In genomic region chr16:72990571-72990970, GRCh38 we compare ENCODE assay signal across 9 cellular contexts. TPM values are rescaled to one million over a fixed set of nuclear protein-coding genes. Genes with fewer than 3 reads are reported as not detected.
DNase-seq lines count a peak whose midpoint lies in the region; ATAC-seq and TF ChIP-seq lines count a peak whose summit lies in the region.
"Had no signal": no experiment of that assay in that cellular context is flagged by ENCODE, and none has a peak within 500 bp of the region (broad histone marks: within the 10 kb centered on the region; RNA-seq: fewer than 3 reads in every experiment).

No MANE protein-coding gene starts in this region.

- H3K9ac ChIP-seq in mesenchymal stem cell (ENCODE audit: low read length), result peak overlapping the region; percentile 81
- peak overlapping the region in 2 of 5 donors; percentile 2 to 53 for H3K9ac ChIP-seq in subcutaneous abdominal adipose tissue (ENCODE audit: low read length in 5 of 5)

- no peak for ATAC-seq in GM18498 (IDR thresholded peaks at IDR 0.05; ENCODE audit: unreplicated experiment)

- H3K27me3 ChIP-seq in mesenchymal stem cell (ENCODE audit: control insufficient read depth in 1 of 2, insufficient read depth in 1 of 2, low read length in 2 of 2) (no peaks in the 10 kb centered on the region), subcutaneous abdominal adipose tissue (ENCODE audit: control insufficient read depth in 5 of 5, insufficient read depth in 4 of 5, low read length in 5 of 5) (no peaks in the 10 kb centered on the region)

- no peak overlapping the region for H2BK15ac ChIP-seq in mesenchymal stem cell (ENCODE audit: low read depth, poor library complexity, severe bottlenecking)

- H3K4me1 Mint-ChIP-seq in brain, result peaks cover 100% of the 10 kb centered on the region

- H3K4me1 ChIP-seq in HEK293 (ENCODE audit: control insufficient read depth, insufficient read depth, low read length), result peaks cover 17% of the 10 kb centered on the region
- peaks cover 9% of the 10 kb centered on the region for H3K4me1 ChIP-seq in mesenchymal stem cell (ENCODE audit: control insufficient read depth, insufficient read depth, low read depth, low read length)
- peaks cover 3 to 60% (median 40%) of the 10 kb centered on the region in 5 donors for H3K4me1 ChIP-seq in subcutaneous abdominal adipose tissue (ENCODE audit: control insufficient read depth in 5 of 5, insufficient read depth in 5 of 5, low read length in 5 of 5)

- no peaks in the 10 kb centered on the region for H3K27me3 Mint-ChIP-seq in brain

- H3K4me3 Mint-ChIP-seq in brain, result peak overlapping the region in 1 of 5 experiments; percentile 40

- no peak for DNase-seq in mesenchymal stem cell
- no peak for DNase-seq in kidney glomerular epithelial cell (lab: John Stamatoyannopoulos, UW)
- DNase-seq in NCI-H2107 (lab: John Stamatoyannopoulos, UW), result no peak
- no peak for DNase-seq in HK-2 (ENCODE audit: unreplicated experiment)
- DNase-seq: NCI-H1930 had no signal

- no peaks in the 10 kb centered on the region for H3K36me3 ChIP-seq in HEK293 (ENCODE audit: control insufficient read depth in 2 of 2, insufficient read depth in 1 of 2, low read length in 2 of 2)
- no peaks in the 10 kb centered on the region for H3K36me3 ChIP-seq in mesenchymal stem cell (ENCODE audit: control insufficient read depth in 1 of 2, insufficient read depth in 2 of 2, low read depth in 1 of 2, low read length in 2 of 2)
- no peaks in the 10 kb centered on the region for H3K36me3 ChIP-seq in subcutaneous abdominal adipose tissue (ENCODE audit: control insufficient read depth in 5 of 5, insufficient read depth in 5 of 5, low read length in 5 of 5)

- no peak overlapping the region for H3K14ac ChIP-seq in mesenchymal stem cell (ENCODE audit: low read length in 2 of 2)

- H2BK5ac ChIP-seq in mesenchymal stem cell (ENCODE audit: low read depth, low read length, poor library complexity, severe bottlenecking), result no peak overlapping the region

- CTCF ChIA-PET in HEK293 (lab: Yijun Ruan, JAX), result interaction anchor here (1.0 to 1.1 kb wide), 2 partner anchors 11 to 157 kb away, joined by 3 read pairs; no protein-coding TSS in a partner anchor

- H3K4me2 ChIP-seq in mesenchymal stem cell (ENCODE audit: low read length, poor library complexity, severe bottlenecking), result no peak overlapping the region

- no peak overlapping the region for H4K91ac ChIP-seq in mesenchymal stem cell (ENCODE audit: low read length)

- H3K4me3 ChIP-seq in HEK293 (ENCODE audit: low read depth, low read length) (no peak overlapping the region), mesenchymal stem cell (ENCODE audit: insufficient read depth in 1 of 2, low read depth in 1 of 2, low read length in 2 of 2) (peak overlapping the region in 1 of 2 experiments; percentile 75), subcutaneous abdominal adipose tissue (ENCODE audit: low read depth in 1 of 5, low read length in 5 of 5) (peak overlapping the region in 3 of 5 donors; percentile 24 to 49 (median 43))

- H2BK12ac ChIP-seq in mesenchymal stem cell (ENCODE audit: low read length in 2 of 2), result peak overlapping the region in 1 of 2 experiments; percentile 18

- H3K9me3 ChIP-seq in HEK293 (ENCODE audit: control insufficient read depth, insufficient read depth, low read depth, low read length) (no peaks in the 10 kb centered on the region), mesenchymal stem cell (ENCODE audit: control insufficient read depth, low read length) (no peaks in the 10 kb centered on the region), subcutaneous abdominal adipose tissue (ENCODE audit: control insufficient read depth in 5 of 5, low read length in 5 of 5) (no peaks in the 10 kb centered on the region)

- H3K27ac ChIP-seq in HEK293 (ENCODE audit: extremely low read depth, low read depth, low read length) (peak overlapping the region; percentile 46; the same call in 1 of the 2 replicates), mesenchymal stem cell (ENCODE audit: low read length, poor library complexity, severe bottlenecking) (no peak overlapping the region), subcutaneous abdominal adipose tissue (ENCODE audit: low read depth, low read length) (peak overlapping the region; percentile 78)

- no peaks in the 10 kb centered on the region for H3K9me3 Mint-ChIP-seq in brain

- no peak for TF ChIP-seq CTCF in HEK293 (tag by site-specific recombination; IDR thresholded peaks at IDR 0.05)
- TF ChIP-seq CTCF in brain (conservative IDR thresholded peaks at IDR 0.05), result no peak

- peaks cover 49% of the 10 kb centered on the region for H3K79me1 ChIP-seq in mesenchymal stem cell (replicated peaks; ENCODE audit: low read length, poor library complexity, severe bottlenecking)

- H3K18ac ChIP-seq in mesenchymal stem cell (ENCODE audit: low read depth in 1 of 2, low read length in 2 of 2), result peak overlapping the region in 1 of 2 experiments; percentile 61

- H2BK120ac ChIP-seq in mesenchymal stem cell (ENCODE audit: low read depth, low read length), result no peak overlapping the region

- 96% methylated on average over 12 of the region's 14 CpGs for WGBS in mesenchymal stem cell

- no peak overlapping the region for H4K8ac ChIP-seq in mesenchymal stem cell (ENCODE audit: low read length)

- no peak overlapping the region for H2AFZ ChIP-seq in mesenchymal stem cell (ENCODE audit: low read depth, low read length)

- H3K36me3 Mint-ChIP-seq in brain, result no peaks in the 10 kb centered on the region

- H3K27ac Mint-ChIP-seq in brain, result peak overlapping the region in 4 of 5 experiments; percentile 24 to 40 (median 30)

- no peak overlapping the region for H2AK5ac ChIP-seq in mesenchymal stem cell (ENCODE audit: low read length, severe bottlenecking)

- H3K23ac ChIP-seq in mesenchymal stem cell (ENCODE audit: low read length in 2 of 2), result no peak overlapping the region

- no peak overlapping the region for H3K4ac ChIP-seq in mesenchymal stem cell (ENCODE audit: low read depth in 1 of 2, low read length in 2 of 2)

- POLR2A ChIA-PET in HEK293 (lab: Yijun Ruan, JAX), result no interaction called here

TF ChIP-seq in HEK293, 187 proteins besides CTCF, POLR2A, EP300 and RAD21:
- TF ChIP-seq ZNF777 (tag by site-specific recombination; IDR thresholded peaks at IDR 0.05; ENCODE audit: borderline replicate concordance) (no peak), MZF1 (tag by site-specific recombination; IDR thresholded peaks at IDR 0.05; ENCODE audit: borderline replicate concordance) (no peak), TRIM28 (IDR thresholded peaks at IDR 0.05; ENCODE audit: borderline replicate concordance, low read length) (no peak), ZNF433 (tag by site-specific recombination; IDR thresholded peaks at IDR 0.05; ENCODE audit: low read depth) (no peak), ZNF19 (tag by site-specific recombination; IDR thresholded peaks at IDR 0.05; ENCODE audit: low read depth) (no peak), ZNF426 (tag by site-specific recombination; IDR thresholded peaks at IDR 0.05) (no peak), ZNF76 (tag by site-specific recombination; IDR thresholded peaks at IDR 0.05; ENCODE audit: borderline replicate concordance, low read depth) (no peak), ZNF501 (tag by site-specific recombination; IDR thresholded peaks at IDR 0.05) (no peak), IKZF3 (tag by site-specific recombination; IDR thresholded peaks at IDR 0.05) (no peak)

RNA-seq across cellular contexts. Expression of gene ZFHX3, which starts 57.4 kb away (rescaled TPM):
- 7.6 TPM for polyA plus RNA-seq in brain (ENCODE audit: insufficient read depth, low read depth, low replicate concordance)
- 5.1 TPM for polyA plus RNA-seq in mesenchymal stem cell (2013, experiment 1 of 2)
- 4.5 TPM for polyA plus RNA-seq in mesenchymal stem cell (2013, experiment 2 of 2)
